ENCODE assay signal across 16 cellular contexts in the genomic region with DNA sequence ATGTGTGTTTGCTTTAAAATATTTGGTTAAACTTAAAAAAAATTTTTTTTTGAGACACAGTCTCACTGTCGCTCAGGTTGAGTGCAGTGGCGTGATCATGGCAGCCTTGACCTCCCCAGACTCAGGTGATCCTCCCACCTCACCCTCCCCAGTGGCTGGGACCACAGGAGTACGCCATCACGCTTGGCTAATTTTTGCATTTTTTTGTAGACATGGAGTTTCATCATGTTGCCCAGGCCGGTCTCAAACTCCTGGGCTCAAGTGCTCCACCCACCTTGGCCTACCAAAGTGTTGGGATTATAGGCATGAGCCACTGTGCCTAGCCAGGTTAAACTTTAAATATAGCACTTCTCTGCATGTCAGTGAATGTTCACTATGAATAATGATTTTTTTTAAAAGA.
DNase-seq lines count a peak whose midpoint lies in the region; ATAC-seq and TF ChIP-seq lines count a peak whose summit lies in the region.
"Had no signal": no experiment of that assay in that cellular context is flagged by ENCODE, and none has a peak within 500 bp of the region (broad histone marks: within the 10 kb centered on the region; RNA-seq: fewer than 3 reads in every experiment).

No MANE protein-coding gene starts in this region.

- no peak for TF ChIP-seq POLR2A in heart left ventricle (IDR thresholded peaks at IDR 0.05)

- intact Hi-C loops in Calu3 (cut with micrococcal nuclease; ENCODE audit: unreplicated experiment) = no loop called here
- intact Hi-C loops in heart left ventricle (cut with DNase I) = no loop called here

- CTCF ChIA-PET in Calu3 (lab: Charles Lee) = no interaction called here

- H3K4me3 ChIP-seq in SJSA1 = no peak overlapping the region
- no peak overlapping the region for H3K4me3 ChIP-seq in heart left ventricle

- ATAC-seq in heart left ventricle = no peak

- no peaks in the 10 kb centered on the region for H3K27me3 ChIP-seq in SJSA1 (replicated peaks)
- no peaks in the 10 kb centered on the region for H3K27me3 ChIP-seq in heart left ventricle

- peaks cover 27% of the 10 kb centered on the region for H3K4me1 ChIP-seq in SJSA1 (replicated peaks)
- peaks cover 0 to 3% (median 0%) of the 10 kb centered on the region in 12 donors for H3K4me1 ChIP-seq in heart left ventricle

- H3K27ac ChIP-seq in SJSA1 (peak overlapping the region; percentile 68; the same call in 1 of the 2 replicates), heart left ventricle (no peak overlapping the region)
- H3K27ac ChIP-seq: RWPE1 had no signal

- no peaks in the 10 kb centered on the region for H3K9me3 Mint-ChIP-seq in Calu3 (ENCODE audit: low read depth, unreplicated experiment)

- H3K36me3 Mint-ChIP-seq in Calu3 (ENCODE audit: insufficient read depth, unreplicated experiment) = peaks cover 4% of the 10 kb centered on the region
- H3K36me3 Mint-ChIP-seq: CD4-positive, alpha-beta memory T cell had no signal

- TF ChIP-seq CTCF in Calu3 (IDR thresholded peaks at IDR 0.05; ENCODE audit: unreplicated experiment) (no peak), heart left ventricle (IDR thresholded peaks at IDR 0.05) (no peak)

- no peak overlapping the region for H3K4me3 Mint-ChIP-seq in Calu3 (ENCODE audit: low read depth, unreplicated experiment)
- H3K4me3 Mint-ChIP-seq: B cell; CD4-positive, alpha-beta memory T cell; IgD-negative memory B cell had no signal

- DNase-seq in Calu3 = no peak
- DNase-seq in SJSA1 (ENCODE audit: low read depth in 1 of 2, low spot score in 2 of 2) = no peak
- peak; percentile 24 for DNase-seq in glomerular visceral epithelial cell (ENCODE audit: extremely low spot score)
- DNase-seq in renal cortical epithelial cell (ENCODE audit: low read depth) = peak; percentile 63
- no peak for DNase-seq in amygdala (lab: John Stamatoyannopoulos, UW)
- DNase-seq in heart left ventricle = no peak
- no peak for DNase-seq in kidney glomerular epithelial cell (lab: John Stamatoyannopoulos, UW)
- DNase-seq: CD4-positive, alpha-beta memory T cell; DMS79; NCI-H1105 treated with DMSO at 0.1 percent for 48 hours; NCI-H1930; NCI-H526 treated with DMSO at 0.1 percent for 48 hours; NK-92 treated with Interleukin-12 subunit alpha and Interleukin-12 subunit beta, amount 100 ng/mL, for 24 hours had no signal

- H3K27me3 Mint-ChIP-seq in Calu3 (ENCODE audit: unreplicated experiment) = no peaks in the 10 kb centered on the region
- H3K27me3 Mint-ChIP-seq: IgD-negative memory B cell had no signal

- WGBS in heart left ventricle, 4 donors = 76 to 87% (median 79%) methylated on average over 5 of the region's 5 CpGs

- H3K36me3 ChIP-seq in SJSA1 = no peaks in the 10 kb centered on the region
- H3K36me3 ChIP-seq in heart left ventricle = no peaks in the 10 kb centered on the region

- no TSS peak for BruUV-seq in Calu3 (replicated peaks; lab: Mats Ljungman, UMichigan)

- H3K27ac Mint-ChIP-seq in Calu3 (ENCODE audit: unreplicated experiment) = peak overlapping the region; percentile 67
- H3K27ac Mint-ChIP-seq: B cell, IgD-negative memory B cell had no signal

- peaks cover 42% of the 10 kb centered on the region for H3K4me1 Mint-ChIP-seq in Calu3 (ENCODE audit: low read depth, unreplicated experiment)
- H3K4me1 Mint-ChIP-seq: B cell had no signal

- no peaks in the 10 kb centered on the region for H3K9me3 ChIP-seq in SJSA1 (replicated peaks)
- no peaks in the 10 kb centered on the region for H3K9me3 ChIP-seq in heart left ventricle

Comparison
In these comparisons a context has a peak if more than half of its experiments do, and no peak if none do; other contexts are left out.
1. DNase-seq: peak in glomerular visceral epithelial cell (single experiment) and renal cortical epithelial cell (single experiment); none in Calu3 (single experiment), SJSA1 (0 of 2), amygdala (0 of 56), heart left ventricle (0 of 5) and kidney glomerular epithelial cell (single experiment).